Comparison of ENCODE assay signal across 1 cellular context in the genomic region with DNA sequence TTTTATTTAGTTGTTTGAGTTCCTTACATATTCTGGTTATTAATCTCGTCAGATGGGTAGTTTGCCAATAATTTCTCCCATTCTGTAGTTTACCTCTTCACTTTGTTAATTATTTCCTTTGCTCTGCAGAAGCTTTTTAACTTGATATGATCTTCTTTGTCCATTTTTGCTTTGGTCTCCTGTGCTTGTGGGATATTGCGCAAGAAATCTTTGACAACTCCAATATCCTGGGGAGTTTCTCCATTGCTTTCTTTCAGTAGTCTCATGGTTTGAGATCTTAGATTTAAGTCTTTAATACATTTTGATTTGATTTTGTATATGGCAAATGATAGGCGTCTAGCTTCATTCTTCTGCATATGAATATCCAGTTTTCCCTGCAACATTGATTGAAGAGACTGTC.
TF ChIP-seq lines count a peak whose summit lies in the region.

No MANE protein-coding gene starts in this region.

TF ChIP-seq in K562, 482 proteins besides CTCF, POLR2A, EP300 and RAD21 (continued from another document):
- TF ChIP-seq AFF4 (CRISPR knock-in tag; IDR thresholded peaks at IDR 0.05) (no peak), RHOXF2B (CRISPR knock-in tag; conservative IDR thresholded peaks at IDR 0.05) (no peak), CEBPB (tag; IDR thresholded peaks at IDR 0.05) (peak; percentile 73), MIER1 (IDR thresholded peaks at IDR 0.05; ENCODE audit: low read depth) (no peak), SOX6 (IDR thresholded peaks at IDR 0.05) (no peak), SIN3B (IDR thresholded peaks at IDR 0.05; ENCODE audit: low read depth) (no peak), LARP7 (IDR thresholded peaks at IDR 0.05) (no peak)
